Comparison of ENCODE assay signal across 9 cellular contexts in genomic region chr4:54099959-54100606, GRCh38. TPM values are rescaled to one million over a fixed set of nuclear protein-coding genes. Genes with fewer than 3 reads are reported as not detected.
A peak's percentile ranks its signal among the peaks of the same experiment; 100 is the strongest.
DNase-seq lines count a peak whose midpoint lies in the region; ATAC-seq and TF ChIP-seq lines count a peak whose summit lies in the region.
"Had no signal": no experiment of that assay in that cellular context is flagged by ENCODE, and none has a peak within 500 bp of the region (broad histone marks: within the 10 kb centered on the region; RNA-seq: fewer than 3 reads in every experiment).

Gene GSX2 (plus strand): TSS chr4:54100163. CDS start chr4:54100345, 182 bp downstream.

- TF ChIP-seq CTCF in astrocyte of the cerebellum (IDR thresholded peaks at IDR 0.05; ENCODE audit: low read depth, low read length, missing control alignments) (no peak), type B pancreatic cell (conservative IDR thresholded peaks at IDR 0.05) (no peak)

- no peaks in the 10 kb centered on the region for H3K9me3 Mint-ChIP-seq in activated T-cell treated with anti-CD3 and anti-CD28 coated beads, Interleukin-2, amount 50 U/mL, for 72 hours
- no peaks in the 10 kb centered on the region for H3K9me3 Mint-ChIP-seq in type B pancreatic cell

- H3K27me3 Mint-ChIP-seq in activated T-cell treated with anti-CD3 and anti-CD28 coated beads, Interleukin-2, amount 50 U/mL, for 72 hours (ENCODE audit: low read depth) = peaks cover 86% of the 10 kb centered on the region
- H3K27me3 Mint-ChIP-seq in type B pancreatic cell = peaks cover 96% of the 10 kb centered on the region

- peak within 1 kb of the TSS; percentile 36 for H3K4me3 ChIP-seq in astrocyte of the cerebellum (ENCODE audit: low read depth, low read length)

- H3K4me1 Mint-ChIP-seq in activated T-cell treated with anti-CD3 and anti-CD28 coated beads, Interleukin-2, amount 50 U/mL, for 72 hours (ENCODE audit: low read depth) = peaks cover 49% of the 10 kb centered on the region
- H3K4me1 Mint-ChIP-seq in type B pancreatic cell (ENCODE audit: unreplicated experiment) = peaks cover 25% of the 10 kb centered on the region

- in situ Hi-C loops in astrocyte of the cerebellum (cut with HindIII; ENCODE audit: low sequenced_read_pairs) = no loop called here

- no peaks in the 10 kb centered on the region for H3K36me3 Mint-ChIP-seq in activated T-cell treated with anti-CD3 and anti-CD28 coated beads, Interleukin-2, amount 50 U/mL, for 72 hours (ENCODE audit: insufficient read depth in 2 of 2)
- no peaks in the 10 kb centered on the region for H3K36me3 Mint-ChIP-seq in type B pancreatic cell

- H3K27ac Mint-ChIP-seq in activated T-cell treated with anti-CD3 and anti-CD28 coated beads, Interleukin-2, amount 50 U/mL, for 72 hours = no peak within 1 kb of the TSS
- H3K27ac Mint-ChIP-seq in type B pancreatic cell = peak within 1 kb of the TSS; percentile 34

- peak in 1 of 2 donors; percentile 5 for DNase-seq in activated T-cell treated with anti-CD3 and anti-CD28 coated beads, Interleukin-2, amount 50 U/mL, for 72 hours
- DNase-seq in activated T-cell treated with anti-CD3 and anti-CD28 coated beads for 4 hours (no peak), astrocyte of the cerebellum (ENCODE audit: low read depth) (no peak), left kidney (ENCODE audit: low read depth, low spot score) (peak; percentile 22), type B pancreatic cell (ENCODE audit: extremely low spot score, unreplicated experiment) (no peak), NCI-H2107 treated with DMSO at 0.1 percent for 48 hours (lab: John Stamatoyannopoulos, UW; ENCODE audit: unreplicated experiment) (no peak)

- peak; percentile 26 to 27 for ATAC-seq in activated T-cell treated with anti-CD3 and anti-CD28 coated beads, Interleukin-2, amount 50 U/mL, for 72 hours (replicated peaks in 1 of 2)
- ATAC-seq in HG02588 (IDR thresholded peaks at IDR 0.05; ENCODE audit: unreplicated experiment) (no peak), GM18511 (IDR thresholded peaks at IDR 0.05; ENCODE audit: unreplicated experiment) (no peak)

- H3K4me3 Mint-ChIP-seq in activated T-cell treated with anti-CD3 and anti-CD28 coated beads, Interleukin-2, amount 50 U/mL, for 72 hours = peak within 1 kb of the TSS; percentile 79 to 81
- H3K4me3 Mint-ChIP-seq in type B pancreatic cell = peak within 1 kb of the TSS; percentile 78

RNA-seq across cellular contexts. Expression of gene GSX2, which starts in this region (rescaled TPM):
- not detected for total RNA-seq in activated T-cell treated with anti-CD3 and anti-CD28 coated beads, Interleukin-2, amount 50 U/mL, for 72 hours
- total RNA-seq in type B pancreatic cell (ENCODE audit: low replicate concordance) = 5.6 TPM in 1 of 2 replicates, not detected in the other
- total RNA-seq: NCI-H460 had no signal

Comparison
In these comparisons a context has a peak if more than half of its experiments do, and no peak if none do; other contexts are left out.
1. Peak in ATAC-seq in activated T-cell treated with anti-CD3 and anti-CD28 coated beads, Interleukin-2, amount 50 U/mL, for 72 hours; RNA of the gene not detected or under 1 TPM.